In genomic region chr4:41257901-41258300, GRCh38 we compare ENCODE assay signal across 8 cellular contexts. TPM values are rescaled to one million over a fixed set of nuclear protein-coding genes. Genes with fewer than 3 reads are reported as not detected.
DNase-seq lines count a peak whose midpoint lies in the region; ATAC-seq and TF ChIP-seq lines count a peak whose summit lies in the region.

No MANE protein-coding gene starts in this region.

- no peak overlapping the region for H2AFZ ChIP-seq in KMS-11 (ENCODE audit: low read depth)
- H2AFZ ChIP-seq in neuronal stem cell (ENCODE audit: low read length), result peak overlapping the region; percentile 97

- no peak overlapping the region for H4K91ac ChIP-seq in neuronal stem cell (ENCODE audit: low read depth, low read length, poor library complexity)

- no peak for ATAC-seq in CD8-positive, alpha-beta T cell
- no peak for ATAC-seq in effector memory CD8-positive, alpha-beta T cell (replicated peaks)

- no peak overlapping the region for H3K27ac ChIP-seq in CD8-positive, alpha-beta T cell (ENCODE audit: low read depth, low read length)
- H3K27ac ChIP-seq in KMS-11, result peak overlapping the region; percentile 94
- H3K27ac ChIP-seq in neuronal stem cell (replicated peaks; ENCODE audit: low read length), result peak overlapping the region; percentile 7

- H4K20me1 ChIP-seq in KMS-11 (ENCODE audit: insufficient read depth), result no peaks in the 10 kb centered on the region

- H3K36me3 ChIP-seq in CD8-positive, alpha-beta T cell (ENCODE audit: insufficient read depth, low read length), result no peaks in the 10 kb centered on the region
- H3K36me3 ChIP-seq in KMS-11 (ENCODE audit: insufficient read depth), result peaks cover 14% of the 10 kb centered on the region; the same call in 1 of the 2 replicates
- peaks cover 20 to 38% of the 10 kb centered on the region in 2 donors for H3K36me3 ChIP-seq in neuronal stem cell (replicated peaks in 1 of 2; ENCODE audit: control insufficient read depth in 2 of 2, insufficient read depth in 2 of 2, low read length in 2 of 2)

- no peak overlapping the region for H2BK120ac ChIP-seq in neuronal stem cell (ENCODE audit: low read depth, low read length)

- CTCF ChIA-PET in CD8-positive, alpha-beta T cell (lab: Charles Lee), result no interaction called here

- H3K27ac Mint-ChIP-seq in CD8-positive, alpha-beta T cell, result no peak overlapping the region
- H3K27ac Mint-ChIP-seq in effector memory CD8-positive, alpha-beta T cell, result no peak overlapping the region

- H3K27me3 ChIP-seq in CD8-positive, alpha-beta T cell (ENCODE audit: insufficient read depth, low read length), result no peaks in the 10 kb centered on the region
- H3K27me3 ChIP-seq in KMS-11 (ENCODE audit: insufficient read depth, low read depth) (no peaks in the 10 kb centered on the region), neuronal stem cell (ENCODE audit: control insufficient read depth in 3 of 3, insufficient read depth in 3 of 3, low read depth in 1 of 3, low read length in 3 of 3) (peaks cover 0 to 10% (median 0%) of the 10 kb centered on the region in 3 experiments)

- H3K4me3 Mint-ChIP-seq in CD8-positive, alpha-beta T cell, result peak overlapping the region; percentile 65
- H3K4me3 Mint-ChIP-seq in effector memory CD8-positive, alpha-beta T cell, result peak overlapping the region; percentile 7 to 34

- no CpG with 5 or more reads among the region's 11 CpGs for WGBS in neuronal stem cell (ENCODE audit: extremely low coverage in 2 of 2, insufficient read length in 2 of 2, insufficient replicate concordance in 1 of 2), 2 donors

- no peak overlapping the region for H2BK15ac ChIP-seq in neuronal stem cell (ENCODE audit: low read length)

- no peak for DNase-seq in CD8-positive, alpha-beta T cell
- no peak for DNase-seq in effector memory CD8-positive, alpha-beta T cell
- no peak for DNase-seq in neuronal stem cell (ENCODE audit: low spot score)
- no peak for DNase-seq in DMS53 (lab: John Stamatoyannopoulos, UW)
- DNase-seq in retina, result no peak
- no peak for DNase-seq in HUDEP-2 (lab: John Stamatoyannopoulos, UW; ENCODE audit: unreplicated experiment in 76 of 76)
- DNase-seq in activated CD4-positive, CD25-positive, alpha-beta regulatory T cell (lab: John Stamatoyannopoulos, UW), result no peak

- H4K8ac ChIP-seq in neuronal stem cell (ENCODE audit: low read depth, low read length), result no peak overlapping the region

- no peak overlapping the region for H3K4me3 ChIP-seq in CD8-positive, alpha-beta T cell (ENCODE audit: low read depth, low read length)
- peak overlapping the region; percentile 79 for H3K4me3 ChIP-seq in KMS-11 (IDR thresholded peaks at IDR 0.05; ENCODE audit: insufficient read depth, low read depth, low read length)
- H3K4me3 ChIP-seq in neuronal stem cell (ENCODE audit: low read length in 2 of 2), result peak overlapping the region; percentile 88 to 99

- H3K9ac ChIP-seq in KMS-11 (peak overlapping the region; percentile 96), neuronal stem cell (ENCODE audit: low read depth, low read length, poor library complexity) (peak overlapping the region; percentile 96)

- TF ChIP-seq CTCF in CD8-positive, alpha-beta T cell (IDR thresholded peaks at IDR 0.05), result no peak
- TF ChIP-seq CTCF in KMS-11 (conservative IDR thresholded peaks at IDR 0.05; ENCODE audit: low read depth, low read length), result no peak

- H3K79me1 ChIP-seq in neuronal stem cell (ENCODE audit: low read depth, low read length), result peaks cover 10% of the 10 kb centered on the region

- peaks cover 28% of the 10 kb centered on the region for H3K79me2 ChIP-seq in KMS-11 (ENCODE audit: insufficient read depth, low read depth)

- H2BK12ac ChIP-seq in neuronal stem cell (ENCODE audit: low read length), result no peak overlapping the region

- intact Hi-C loops in CD8-positive, alpha-beta T cell (cut with DNase I, micrococcal nuclease), result no loop called here

- H2AK5ac ChIP-seq in neuronal stem cell (ENCODE audit: low read depth, low read length), result peak overlapping the region; percentile 86

- H3K23ac ChIP-seq in neuronal stem cell (ENCODE audit: low read depth, low read length, poor library complexity), result no peak overlapping the region

- H3K36me3 Mint-ChIP-seq in CD8-positive, alpha-beta T cell, result no peaks in the 10 kb centered on the region
- H3K36me3 Mint-ChIP-seq in effector memory CD8-positive, alpha-beta T cell (ENCODE audit: insufficient read depth), result no peaks in the 10 kb centered on the region

- H3K18ac ChIP-seq in neuronal stem cell (ENCODE audit: low read length), result peak overlapping the region; percentile 99

- peak overlapping the region; percentile 98 for H2BK5ac ChIP-seq in neuronal stem cell (ENCODE audit: low read length)

- POLR2A ChIA-PET in CD8-positive, alpha-beta T cell (lab: Charles Lee), result no interaction called here

- peaks cover 11% of the 10 kb centered on the region for H3K4me1 Mint-ChIP-seq in CD8-positive, alpha-beta T cell (ENCODE audit: low read depth)
- H3K4me1 Mint-ChIP-seq in effector memory CD8-positive, alpha-beta T cell (ENCODE audit: low read depth in 2 of 2), result no peaks in the 10 kb centered on the region

- H3K4me2 ChIP-seq in KMS-11 (peak overlapping the region; percentile 94), neuronal stem cell (ENCODE audit: insufficient read depth, low read length, poor library complexity, severe bottlenecking) (peak overlapping the region; percentile 82)

- peaks cover 39% of the 10 kb centered on the region for H3K27me3 Mint-ChIP-seq in CD8-positive, alpha-beta T cell (ENCODE audit: low read depth)
- peaks cover 31 to 39% of the 10 kb centered on the region in 2 donors for H3K27me3 Mint-ChIP-seq in effector memory CD8-positive, alpha-beta T cell

- H3K4ac ChIP-seq in neuronal stem cell (ENCODE audit: low read length), result no peak overlapping the region

- H3K9me3 Mint-ChIP-seq in CD8-positive, alpha-beta T cell, result no peaks in the 10 kb centered on the region
- H3K9me3 Mint-ChIP-seq in effector memory CD8-positive, alpha-beta T cell, result no peaks in the 10 kb centered on the region

- no peaks in the 10 kb centered on the region for H3K9me3 ChIP-seq in CD8-positive, alpha-beta T cell (ENCODE audit: low read length)
- no peaks in the 10 kb centered on the region for H3K9me3 ChIP-seq in neuronal stem cell (replicated peaks in 1 of 2; ENCODE audit: control insufficient read depth in 2 of 2, insufficient read depth in 1 of 2, low read depth in 1 of 2, low read length in 2 of 2)

- peaks cover 3% of the 10 kb centered on the region for H3K4me1 ChIP-seq in CD8-positive, alpha-beta T cell (ENCODE audit: insufficient read depth, low read length)
- H3K4me1 ChIP-seq in KMS-11 (ENCODE audit: low read depth, poor library complexity, severe bottlenecking) (peaks cover 30% of the 10 kb centered on the region), neuronal stem cell (ENCODE audit: control insufficient read depth in 2 of 2, insufficient read depth in 1 of 2, low read depth in 1 of 2, low read length in 2 of 2) (peaks cover 2 to 4% of the 10 kb centered on the region in 2 donors)

- peak overlapping the region; percentile 44 for H3K14ac ChIP-seq in neuronal stem cell (ENCODE audit: low read length)

RNA-seq across cellular contexts. Expression of gene UCHL1, which starts 1.2 kb away (rescaled TPM):
- not detected for total RNA-seq in CD8-positive, alpha-beta T cell
- polyA plus RNA-seq in neuronal stem cell (2013, experiment 1 of 2), result 622 TPM
- 598 TPM for polyA plus RNA-seq in neuronal stem cell (2013, experiment 2 of 2)

RNA-seq across cellular contexts. Expression of gene APBB2, which starts 43.6 kb away (rescaled TPM):
- total RNA-seq in CD8-positive, alpha-beta T cell, result under 1 TPM in 1 of 2 experiments, not detected in 1; 0.33 TPM
- 37.8 TPM for polyA plus RNA-seq in neuronal stem cell (2013, experiment 1 of 2)
- polyA plus RNA-seq in neuronal stem cell (2013, experiment 2 of 2), result 37.2 TPM
